9 cellular contexts compared by ENCODE assay signal in genomic region chr19:35115538-35115951, GRCh38. TPM values are rescaled to one million over a fixed set of nuclear protein-coding genes. Genes with fewer than 3 reads are reported as not detected.
DNase-seq lines count a peak whose midpoint lies in the region; ATAC-seq, FAIRE-seq and TF ChIP-seq lines count a peak whose summit lies in the region.
"Had no signal": no experiment of that assay in that cellular context is flagged by ENCODE, and none has a peak within 500 bp of the region (broad histone marks: within the 10 kb centered on the region; RNA-seq: fewer than 3 reads in every experiment).

Gene FXYD3, plus strand, starts transcription at chr19:35115823. Its CDS starts 3,554 bp downstream, at chr19:35119377.

- no peaks in the 10 kb centered on the region for H3K9me3 Mint-ChIP-seq in activated naive CD4-positive, alpha-beta T cell treated with anti-CD3 and anti-CD28 coated beads, Interleukin-2, amount 50 U/mL, for 72 hours
- no peaks in the 10 kb centered on the region for H3K9me3 Mint-ChIP-seq in dendritic cell treated with granulocyte-macrophage colony-stimulating factor and Interleukin-4, amounts not matched to agents 40 ng/mL and 50 ng/mL, for 4 days

- H3K27ac Mint-ChIP-seq in activated naive CD4-positive, alpha-beta T cell treated with anti-CD3 and anti-CD28 coated beads, Interleukin-2, amount 50 U/mL, for 72 hours: peak within 1 kb of the TSS; percentile 50 to 63
- H3K27ac Mint-ChIP-seq in dendritic cell treated with granulocyte-macrophage colony-stimulating factor and Interleukin-4, amounts not matched to agents 40 ng/mL and 50 ng/mL, for 4 days: peak within 1 kb of the TSS; percentile 72

- WGBS in transverse colon (ENCODE audit: low coverage in 1 of 2), 2 donors: 50% methylated on average over 6 of the region's 6 CpGs; no CpG with 5 or more reads in 1 of the 2 donors

- no peak for FAIRE-seq in HTR-8/SVneo (lab: Jason Lieb, UNC)
- FAIRE-seq: endometrium had no signal

- no peaks in the 10 kb centered on the region for H3K9me3 ChIP-seq in mucosa of stomach (ENCODE audit: control insufficient read depth, low read length)
- no peaks in the 10 kb centered on the region for H3K9me3 ChIP-seq in transverse colon

- H3K4me3 ChIP-seq in mucosa of stomach (ENCODE audit: low read length) (peak within 1 kb of the TSS; percentile 89), transverse colon (peak within 1 kb of the TSS; percentile 38 to 65 (median 47))

- peak within 1 kb of the TSS; percentile 88 to 95 (median 91) for H3K27ac ChIP-seq in transverse colon

- no peaks in the 10 kb centered on the region for H3K36me3 Mint-ChIP-seq in activated naive CD4-positive, alpha-beta T cell treated with anti-CD3 and anti-CD28 coated beads, Interleukin-2, amount 50 U/mL, for 72 hours
- H3K36me3 Mint-ChIP-seq in dendritic cell treated with granulocyte-macrophage colony-stimulating factor and Interleukin-4, amounts not matched to agents 40 ng/mL and 50 ng/mL, for 4 days (ENCODE audit: low read depth): no peaks in the 10 kb centered on the region

- H3K4me1 ChIP-seq in mucosa of stomach (ENCODE audit: control insufficient read depth, insufficient read depth, low read length) (peaks cover 31% of the 10 kb centered on the region), transverse colon (peaks cover 0 to 26% (median 19%) of the 10 kb centered on the region in 4 donors)

- H3K4me1 Mint-ChIP-seq in dendritic cell treated with granulocyte-macrophage colony-stimulating factor and Interleukin-4, amounts not matched to agents 40 ng/mL and 50 ng/mL, for 4 days (ENCODE audit: low read depth): peaks cover 52% of the 10 kb centered on the region

- peak in 1 of 5 experiments; percentile 8 for TF ChIP-seq CTCF in transverse colon (IDR thresholded peaks at IDR 0.05)

- in situ Hi-C loops in transverse colon (cut with MboI; ENCODE audit: low pct_ligation_motif_present in 1 of 4, low pct_unique_long_range_greater_than_20kb in 1 of 4, low sequenced_read_pairs in 3 of 4): no loop called here

- no peak for DNase-seq in activated naive CD4-positive, alpha-beta T cell treated with anti-CD3 and anti-CD28 coated beads, Interleukin-2, amount 50 U/mL, for 72 hours (ENCODE audit: low spot score in 2 of 2)
- no peak for DNase-seq in activated naive CD4-positive, alpha-beta T cell treated with Interleukin-2 at 50 U/mL for 16 hours
- DNase-seq in transverse colon (peak; percentile 86), hippocampal formation (lab: John Stamatoyannopoulos, UW) (no peak), HTR-8/SVneo (ENCODE audit: insufficient read length, low spot score) (no peak)

- H3K27me3 Mint-ChIP-seq in dendritic cell treated with granulocyte-macrophage colony-stimulating factor and Interleukin-4, amounts not matched to agents 40 ng/mL and 50 ng/mL, for 4 days: peaks cover 41% of the 10 kb centered on the region

- TF ChIP-seq POLR2A in transverse colon (IDR thresholded peaks at IDR 0.05): peak; percentile 86

- ATAC-seq in activated naive CD4-positive, alpha-beta T cell treated with anti-CD3 and anti-CD28 coated beads, Interleukin-2, amount 50 U/mL, for 72 hours: no peak
- ATAC-seq in GM18909 (IDR thresholded peaks at IDR 0.05; ENCODE audit: poor library complexity, unreplicated experiment): no peak

- H3K27me3 ChIP-seq in mucosa of stomach (ENCODE audit: control insufficient read depth, insufficient read depth, low read length) (no peaks in the 10 kb centered on the region), transverse colon (no peaks in the 10 kb centered on the region)

- peak within 1 kb of the TSS; percentile 61 for H3K4me3 Mint-ChIP-seq in dendritic cell treated with granulocyte-macrophage colony-stimulating factor and Interleukin-4, amounts not matched to agents 40 ng/mL and 50 ng/mL, for 4 days

- TF ChIP-seq EP300 in transverse colon (IDR thresholded peaks at IDR 0.05; ENCODE audit: low read depth): peak; percentile 39

- intact Hi-C loops in dendritic cell treated with granulocyte-macrophage colony-stimulating factor and Interleukin-4, amounts not matched to agents 40 ng/mL and 50 ng/mL, for 4 days (cut with micrococcal nuclease): no loop called here
- intact Hi-C loops in transverse colon (cut with DNase I; ENCODE audit: low total_unique reads): no loop called here

- peak within 1 kb of the TSS; percentile 98 for H3K9ac ChIP-seq in mucosa of stomach (ENCODE audit: low read length)

- H3K36me3 ChIP-seq in mucosa of stomach (ENCODE audit: control insufficient read depth, insufficient read depth, low read length) (no peaks in the 10 kb centered on the region), transverse colon (no peaks in the 10 kb centered on the region)

RNA-seq across cellular contexts. Expression of gene FXYD3, which starts in this region (rescaled TPM):
- not detected for total RNA-seq in activated naive CD4-positive, alpha-beta T cell treated with anti-CD3 and anti-CD28 coated beads, Interleukin-2, amount 50 U/mL, for 72 hours
- 1,000 to 10,000 TPM; 1,678 to 4,641 (median 3,622) TPM for total RNA-seq in transverse colon

Comparison
In these comparisons a context has a peak if more than half of its experiments do, and no peak if none do; other contexts are left out.
1. RNA of gene FXYD3 (total RNA-seq): 1,678 to 4,641 TPM in transverse colon; not detected in activated naive CD4-positive, alpha-beta T cell treated with anti-CD3 and anti-CD28 coated beads, Interleukin-2, amount 50 U/mL, for 72 hours; every median in the first group is over 1,000 times any median in the second.